Comparison of ENCODE assay signal across 8 cellular contexts in genomic region chr19:29715695-29716581, GRCh38. TPM values are rescaled to one million over a fixed set of nuclear protein-coding genes. Genes with fewer than 3 reads are reported as not detected.
DNase-seq lines count a peak whose midpoint lies in the region; ATAC-seq and TF ChIP-seq lines count a peak whose summit lies in the region.

No MANE protein-coding gene starts in this region.

- no peaks in the 10 kb centered on the region for H3K36me3 ChIP-seq in GM23338 (ENCODE audit: insufficient read depth)

- no peaks in the 10 kb centered on the region for H3K27me3 ChIP-seq in GM23338 (ENCODE audit: insufficient read depth)

- TSS peak; percentile 81 for BruUV-seq in Calu3 (replicated peaks; lab: Mats Ljungman, UMichigan)

- DNase-seq in Calu3: no peak
- DNase-seq in GM23338 (ENCODE audit: low spot score): peak; percentile 50
- peak; percentile 12 for DNase-seq in RPMI7951 (ENCODE audit: low read depth)
- DNase-seq in endothelial cell (ENCODE audit: low spot score): no peak
- DNase-seq in nephron progenitor cell: no peak
- no peak for DNase-seq in NCI-H1048 (lab: John Stamatoyannopoulos, UW)
- no peak for DNase-seq in NCI-H128 (lab: John Stamatoyannopoulos, UW; ENCODE audit: unreplicated experiment)
- DNase-seq in cerebellar nuclear complex (lab: John Stamatoyannopoulos, UW): no peak

- peak overlapping the region; percentile 86 for H2AFZ ChIP-seq in GM23338

- no peaks in the 10 kb centered on the region for H3K9me2 ChIP-seq in GM23338 (ENCODE audit: insufficient read depth)

- H3K27ac ChIP-seq in GM23338 (ENCODE audit: low read depth): no peak overlapping the region

- peaks cover 8% of the 10 kb centered on the region; the same call in 1 of the 2 replicates for H3K79me2 ChIP-seq in GM23338 (replicated peaks; ENCODE audit: insufficient read depth)

- ATAC-seq in GM23338: peak; percentile 30

- intact Hi-C loops in Calu3 (cut with micrococcal nuclease; ENCODE audit: unreplicated experiment): loop anchor here (1.0 to 5.0 kb wide), 3 partner anchors 22 to 979 kb away; no protein-coding TSS in a partner anchor

- peak overlapping the region; percentile 76 for H3K4me3 ChIP-seq in GM23338

- H3F3A ChIP-seq in GM23338 (replicated peaks; ENCODE audit: low read depth): peaks cover 8% of the 10 kb centered on the region; the same call in 1 of the 2 replicates

- peaks cover 35% of the 10 kb centered on the region for H3K4me1 Mint-ChIP-seq in Calu3 (ENCODE audit: low read depth, unreplicated experiment)
- peaks cover 27% of the 10 kb centered on the region for H3K4me1 Mint-ChIP-seq in GM23338
- H3K4me1 Mint-ChIP-seq in endothelial cell (ENCODE audit: unreplicated experiment): peaks cover 18% of the 10 kb centered on the region
- H3K4me1 Mint-ChIP-seq in nephron progenitor cell: peaks cover 44% of the 10 kb centered on the region

- peak overlapping the region; percentile 92 for H3K4me2 ChIP-seq in GM23338

- H3K27ac Mint-ChIP-seq in Calu3 (ENCODE audit: unreplicated experiment) (peak overlapping the region; percentile 87), GM23338 (peak overlapping the region; percentile 58; the same call in 1 of the 2 replicates), endothelial cell (ENCODE audit: unreplicated experiment) (no peak overlapping the region), nephron progenitor cell (peak overlapping the region; percentile 74)

- H4K20me1 ChIP-seq in GM23338 (replicated peaks; ENCODE audit: insufficient read depth): no peaks in the 10 kb centered on the region

- H3K9me3 Mint-ChIP-seq in Calu3 (ENCODE audit: low read depth, unreplicated experiment) (no peaks in the 10 kb centered on the region), GM23338 (no peaks in the 10 kb centered on the region; the same call in 2 of the 3 replicates), endothelial cell (ENCODE audit: unreplicated experiment) (no peaks in the 10 kb centered on the region), nephron progenitor cell (no peaks in the 10 kb centered on the region)

- H3K4me3 Mint-ChIP-seq in Calu3 (ENCODE audit: low read depth, unreplicated experiment) (peak overlapping the region; percentile 88), GM23338 (peak overlapping the region; percentile 81), endothelial cell (ENCODE audit: unreplicated experiment) (peak overlapping the region; percentile 85), nephron progenitor cell (peak overlapping the region; percentile 89)

- H3K4me1 ChIP-seq in GM23338 (ENCODE audit: insufficient read depth): peaks cover 25% of the 10 kb centered on the region

- TF ChIP-seq CTCF in Calu3 (IDR thresholded peaks at IDR 0.05; ENCODE audit: unreplicated experiment) (no peak), GM23338 (conservative IDR thresholded peaks at IDR 0.05; ENCODE audit: low read depth in 2 of 2) (no peak), endothelial cell (IDR thresholded peaks at IDR 0.05; ENCODE audit: unreplicated experiment) (no peak), nephron progenitor cell (IDR thresholded peaks at IDR 0.05) (no peak)

- H3K36me3 Mint-ChIP-seq in Calu3 (ENCODE audit: insufficient read depth, unreplicated experiment) (peaks cover 14% of the 10 kb centered on the region), GM23338 (ENCODE audit: low read depth) (no peaks in the 10 kb centered on the region), endothelial cell (ENCODE audit: low read depth, unreplicated experiment) (no peaks in the 10 kb centered on the region), nephron progenitor cell (ENCODE audit: low read depth) (no peaks in the 10 kb centered on the region)

- CTCF ChIA-PET in Calu3 (lab: Charles Lee): interaction anchor here (0.5 to 1.4 kb wide), 14 partner anchors 9 to 1706 kb away, joined by 3 to 16 read pairs (median 4); partner anchors contain the start of genes PLEKHF1, POP4 and URI1

- H3K27me3 Mint-ChIP-seq in Calu3 (ENCODE audit: unreplicated experiment) (peaks cover 6% of the 10 kb centered on the region), GM23338 (ENCODE audit: insufficient read depth, low read depth, poor library complexity) (peaks cover 13% of the 10 kb centered on the region), endothelial cell (ENCODE audit: unreplicated experiment) (peaks cover 8% of the 10 kb centered on the region), nephron progenitor cell (ENCODE audit: low read depth, poor library complexity) (no peaks in the 10 kb centered on the region)

TF ChIP-seq in GM23338, 12 proteins besides CTCF, POLR2A, EP300 and RAD21:
- no peak for TF ChIP-seq ZNF114 (CRISPR knock-in tag; IDR thresholded peaks at IDR 0.05)
- no peak for TF ChIP-seq CREB1 (CRISPR knock-in tag; IDR thresholded peaks at IDR 0.05; ENCODE audit: low read depth)
- no peak for TF ChIP-seq REST (IDR thresholded peaks at IDR 0.05; ENCODE audit: unreplicated experiment)
- no peak for TF ChIP-seq STAT1 (IDR thresholded peaks at IDR 0.05; ENCODE audit: unreplicated experiment)
- TF ChIP-seq NANOG (IDR thresholded peaks at IDR 0.05; ENCODE audit: borderline replicate concordance): no peak
- TF ChIP-seq POLR2AphosphoS5 (IDR thresholded peaks at IDR 0.05; ENCODE audit: low read depth): no peak
- no peak for TF ChIP-seq EZH2phosphoT487 (IDR thresholded peaks at IDR 0.05; ENCODE audit: unreplicated experiment)

RNA-seq across cellular contexts. Expression of gene C19orf12, which starts 0.9 kb away (rescaled TPM):
- total RNA-seq in Calu3 (2022) (15.4 and 17.5 TPM in 2 replicates), endothelial cell (ENCODE audit: unreplicated experiment) (6.1 TPM)
- total RNA-seq in GM23338 (2014; rRNA removed; shearing (Covaris generic)): 13.0 and 17.2 TPM in 2 replicates
- 8.4 and 11.4 TPM in 2 replicates for polyA plus RNA-seq in GM23338 (2016; fragmentation: Nextera tagmentation; extraction: Ambion mirVana)
- total RNA-seq in RPMI7951 (2014; rRNA removed; shearing (Covaris generic)): 32.8 and 33.0 TPM in 2 replicates

RNA-seq across cellular contexts. Expression of gene PLEKHF1, which starts 50.7 kb away (rescaled TPM):
- total RNA-seq in Calu3 (2022) (2.4 and 2.9 TPM in 2 replicates), endothelial cell (ENCODE audit: unreplicated experiment) (0.77 TPM)
- total RNA-seq in GM23338 (2014; rRNA removed; shearing (Covaris generic)): 16.0 and 25.1 TPM in 2 replicates
- polyA plus RNA-seq in GM23338 (2016; fragmentation: Nextera tagmentation; extraction: Ambion mirVana): 10.1 and 12.1 TPM in 2 replicates
- 12.9 and 14.3 TPM in 2 replicates for total RNA-seq in RPMI7951 (2014; rRNA removed; shearing (Covaris generic))

Comparison
In these comparisons a context has a peak if more than half of its experiments do, and no peak if none do; other contexts are left out.
1. DNase-seq: peak in GM23338 (single experiment) and RPMI7951 (single experiment); none in Calu3 (single experiment), endothelial cell (single experiment), nephron progenitor cell (single experiment), NCI-H1048 (single experiment), NCI-H128 (single experiment) and cerebellar nuclear complex (0 of 2).
2. Peak in every context shown above with its lines, with median percentiles within 50 percentile points of each other: H3K4me3 Mint-ChIP-seq.